12 cellular contexts compared by ENCODE assay signal in genomic region chr19:30153326-30154210, GRCh38.
DNase-seq lines count a peak whose midpoint lies in the region; ATAC-seq and TF ChIP-seq lines count a peak whose summit lies in the region.
"Had no signal": no experiment of that assay in that cellular context is flagged by ENCODE, and none has a peak within 500 bp of the region (broad histone marks: within the 10 kb centered on the region; RNA-seq: fewer than 3 reads in every experiment).

No MANE protein-coding gene starts in this region.

- no peaks in the 10 kb centered on the region for H3K9me3 ChIP-seq in DOHH2 (ENCODE audit: control insufficient read depth, insufficient read depth, low read length)
- H3K9me3 ChIP-seq in GM23248 (ENCODE audit: low read depth), result no peaks in the 10 kb centered on the region

- H3K4me1 ChIP-seq in DOHH2 (ENCODE audit: control insufficient read depth, low read length), result peaks cover 14% of the 10 kb centered on the region
- H3K4me1 ChIP-seq in GM23248 (ENCODE audit: insufficient read depth), result no peaks in the 10 kb centered on the region
- H3K4me1 ChIP-seq: neural progenitor cell had no signal

- no peak overlapping the region for H3K9ac ChIP-seq in GM23248
- H3K9ac ChIP-seq: neural progenitor cell had no signal

- H2AFZ ChIP-seq in GM23248, result no peak overlapping the region
- H2AFZ ChIP-seq: neural progenitor cell had no signal

- 27 to 28% methylated on average over 18 of the region's 18 CpGs for WGBS in GM23248 (ENCODE audit: low coverage in 1 of 2, low lambda C conversion rate in 2 of 2, missing lambda C conversion rate in 2 of 2), 2 experiments

- DNase-seq in GM23248 (no peak), RWPE1 (ENCODE audit: low spot score) (no peak), activated gamma-delta T cell (lab: John Stamatoyannopoulos, UW) (no peak)
- DNase-seq: activated T-cell treated with anti-CD3 and anti-CD28 coated beads, Interleukin-2, amount 50 U/mL, for 1 hour; stimulated activated CD4-positive, alpha-beta T cell treated with anti-CD3 and anti-CD28 coated beads, Interleukin-15, amount 100 ng/mL, for 24 hours; T1000 had no signal

- H3K27ac ChIP-seq in DOHH2 (ENCODE audit: low read depth, low read length) (no peak overlapping the region), GM23248 (no peak overlapping the region), RWPE1 (no peak overlapping the region)
- H3K27ac ChIP-seq: neural progenitor cell had no signal

- no peak overlapping the region for H3K4me3 ChIP-seq in DOHH2 (ENCODE audit: low read length)
- H3K4me3 ChIP-seq in GM23248, result no peak overlapping the region
- H3K4me3 ChIP-seq: neural progenitor cell had no signal

- TF ChIP-seq CTCF in DOHH2 (IDR thresholded peaks at IDR 0.05; ENCODE audit: low read depth, low read length, poor library complexity, severe bottlenecking) (no peak), RWPE1 (conservative IDR thresholded peaks at IDR 0.05; ENCODE audit: low read depth) (no peak)

- H3F3A ChIP-seq in DOHH2 (ENCODE audit: control insufficient read depth, insufficient read depth), result no peaks in the 10 kb centered on the region
- no peaks in the 10 kb centered on the region for H3F3A ChIP-seq in GM23248 (ENCODE audit: insufficient read depth)

- peak; percentile 77 for ATAC-seq in GM19025 (IDR thresholded peaks at IDR 0.05; ENCODE audit: low read depth, unreplicated experiment)
- ATAC-seq in HG02610 (IDR thresholded peaks at IDR 0.05; ENCODE audit: unreplicated experiment), result peak; percentile 81
- peak; percentile 72 for ATAC-seq in HG03520 (IDR thresholded peaks at IDR 0.05; ENCODE audit: unreplicated experiment)
- ATAC-seq in HG03045 (IDR thresholded peaks at IDR 0.05; ENCODE audit: unreplicated experiment), result no peak

- CTCF ChIA-PET in RWPE1 (lab: Yijun Ruan, JAX), result interaction anchor here (0.7 kb wide), 1 partner anchor 382 kb away, joined by 3 read pairs; no protein-coding TSS in a partner anchor

- H3K79me2 ChIP-seq in DOHH2 (ENCODE audit: control insufficient read depth, low read length) (no peaks in the 10 kb centered on the region), GM23248 (ENCODE audit: insufficient read depth) (no peaks in the 10 kb centered on the region)

- H3K36me3 ChIP-seq in DOHH2 (ENCODE audit: control insufficient read depth, low read length) (no peaks in the 10 kb centered on the region), GM23248 (ENCODE audit: low read depth) (no peaks in the 10 kb centered on the region)
- H3K36me3 ChIP-seq: neural progenitor cell had no signal

- H4K20me1 ChIP-seq in DOHH2 (ENCODE audit: control insufficient read depth, insufficient read depth, low read depth, low read length) (no peaks in the 10 kb centered on the region), GM23248 (ENCODE audit: insufficient read depth) (no peaks in the 10 kb centered on the region)

- H3K4me2 ChIP-seq in DOHH2 (ENCODE audit: low read length) (peak overlapping the region; percentile 36), GM23248 (ENCODE audit: unreplicated experiment) (no peak overlapping the region)
- H3K4me2 ChIP-seq: neural progenitor cell had no signal

- H3K27me3 ChIP-seq in DOHH2 (ENCODE audit: control insufficient read depth, low read length) (no peaks in the 10 kb centered on the region), GM23248 (replicated peaks; ENCODE audit: insufficient read depth) (no peaks in the 10 kb centered on the region; the same call in none of the 2 replicates)
- H3K27me3 ChIP-seq: neural progenitor cell had no signal

- H3K9me2 ChIP-seq in DOHH2 (replicated peaks; ENCODE audit: control insufficient read depth, low read length) (no peaks in the 10 kb centered on the region), GM23248 (ENCODE audit: insufficient read depth) (no peaks in the 10 kb centered on the region)

- in situ Hi-C loops in GM23248 (cut with MboI), result no loop called here

- POLR2A ChIA-PET in RWPE1 (lab: Yijun Ruan, JAX; ENCODE audit: low non-redundant PET), result no interaction called here
